In the genomic region with DNA sequence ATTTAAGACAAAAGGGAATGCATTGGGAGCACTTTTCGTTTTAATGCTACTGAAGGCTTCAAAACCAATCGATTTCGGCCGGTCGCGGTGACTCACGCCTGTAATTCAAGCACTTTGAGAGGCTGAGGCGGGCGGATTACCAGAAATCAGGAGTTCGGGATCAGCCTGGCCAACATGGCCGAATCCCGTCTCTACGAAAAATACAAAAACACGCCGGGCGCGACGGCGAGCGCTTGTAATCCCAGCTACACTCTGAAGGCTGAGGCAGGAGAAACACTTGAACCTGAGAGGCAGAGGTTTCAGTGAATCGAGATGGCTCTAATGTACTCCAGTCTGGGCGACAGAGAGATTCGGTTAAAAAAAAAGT, we compare ENCODE assay signal across 8 cellular contexts. TPM values are rescaled to one million over a fixed set of nuclear protein-coding genes. Genes with fewer than 3 reads are reported as not detected.
A peak's percentile ranks its signal among the peaks of the same experiment; 100 is the strongest.
DNase-seq lines count a peak whose midpoint lies in the region; ATAC-seq and TF ChIP-seq lines count a peak whose summit lies in the region.

No MANE protein-coding gene starts in this region.

- peak overlapping the region; percentile 92 to 98 (median 96) for H3K4me3 Mint-ChIP-seq in CD4-positive, alpha-beta memory T cell
- H3K4me3 Mint-ChIP-seq in IgD-negative memory B cell: peak overlapping the region; percentile 89 to 99 (median 97)
- H3K4me3 Mint-ChIP-seq in activated CD4-positive, alpha-beta memory T cell treated with anti-CD3 and anti-CD28 coated beads, Interleukin-2, amount 10 ng/mL, durations not matched to agents 7 days and 5 days: peak overlapping the region; percentile 93

- peak overlapping the region; percentile 82 to 87 for H3K4me3 ChIP-seq in CD4-positive, alpha-beta memory T cell (ENCODE audit: low read length in 2 of 2)
- H3K4me3 ChIP-seq in epithelial cell of esophagus (ENCODE audit: low read length) (peak overlapping the region; percentile 74), muscle layer of colon (ENCODE audit: low read depth in 1 of 2, low read length in 2 of 2) (peak overlapping the region; percentile 69 to 79), thymus (ENCODE audit: low read length) (peak overlapping the region; percentile 72)

- WGBS in thymus: under 1% methylated on average over 23 of the region's 23 CpGs

- POLR2A ChIA-PET in CD4-positive, alpha-beta memory T cell (lab: Charles Lee; ENCODE audit: partially characterized antibody): interaction anchor here (0.5 to 20.6 kb wide), 54 partner anchors 9 to 1872 kb away, joined by 3 to 1198 read pairs (median 12); partner anchors contain the start of genes ACOT13, HFE, HMGN4 and TDP2
- POLR2A ChIA-PET in activated CD4-positive, alpha-beta memory T cell treated with anti-CD3 and anti-CD28 coated beads, Interleukin-2, amount 10 ng/mL, durations not matched to agents 7 days and 5 days (lab: Charles Lee): interaction anchor here (0.6 to 22.9 kb wide), 54 partner anchors 9 to 1872 kb away, joined by 3 to 2531 read pairs (median 8); partner anchors contain the start of genes RIPOR2 and TRIM38

- CTCF ChIA-PET in CD4-positive, alpha-beta memory T cell (lab: Charles Lee; ENCODE audit: partially characterized antibody): interaction anchor here (0.8 to 11.6 kb wide), 10 partner anchors 11 to 1874 kb away, joined by 3 to 144 read pairs (median 4); a partner anchor contains a TSS
- CTCF ChIA-PET in activated CD4-positive, alpha-beta memory T cell treated with anti-CD3 and anti-CD28 coated beads, Interleukin-2, amount 10 ng/mL, durations not matched to agents 7 days and 5 days (lab: Charles Lee): interaction anchor here (1.2 to 7.7 kb wide), 4 partner anchors 11 to 28 kb away, joined by 4 to 100 read pairs (median 37); a partner anchor contains a TSS

- no peaks in the 10 kb centered on the region for H3K9me3 ChIP-seq in CD4-positive, alpha-beta memory T cell (ENCODE audit: control insufficient read depth in 1 of 2, low read length in 2 of 2)
- H3K9me3 ChIP-seq in muscle layer of colon (ENCODE audit: low read length) (no peaks in the 10 kb centered on the region), thymus (ENCODE audit: control insufficient read depth) (no peaks in the 10 kb centered on the region)

- H3K4me1 Mint-ChIP-seq in CD4-positive, alpha-beta memory T cell: peaks cover 18 to 63% (median 37%) of the 10 kb centered on the region in 4 donors
- peaks cover 6 to 18% (median 12%) of the 10 kb centered on the region in 3 donors for H3K4me1 Mint-ChIP-seq in IgD-negative memory B cell
- H3K4me1 Mint-ChIP-seq in activated CD4-positive, alpha-beta memory T cell treated with anti-CD3 and anti-CD28 coated beads, Interleukin-2, amount 10 ng/mL, durations not matched to agents 7 days and 5 days: peaks cover 70% of the 10 kb centered on the region

- peaks cover 34% of the 10 kb centered on the region for H3K4me1 ChIP-seq in CD4-positive, alpha-beta memory T cell (ENCODE audit: insufficient read depth, low read length)
- peaks cover 11% of the 10 kb centered on the region for H3K4me1 ChIP-seq in muscle layer of colon (ENCODE audit: insufficient read depth, low read length)
- H3K4me1 ChIP-seq in thymus (ENCODE audit: control insufficient read depth, insufficient read depth, low read length): peaks cover 5% of the 10 kb centered on the region

- no peaks in the 10 kb centered on the region for H3K27me3 ChIP-seq in CD4-positive, alpha-beta memory T cell (ENCODE audit: insufficient read depth, low read length)
- no peaks in the 10 kb centered on the region for H3K27me3 ChIP-seq in muscle layer of colon (ENCODE audit: control insufficient read depth in 1 of 2, insufficient read depth in 2 of 2, low read length in 2 of 2)
- H3K27me3 ChIP-seq in thymus (ENCODE audit: control insufficient read depth, insufficient read depth): no peaks in the 10 kb centered on the region

- TF ChIP-seq CTCF in epithelial cell of esophagus (IDR thresholded peaks at IDR 0.05; ENCODE audit: insufficient read depth, low read depth, low read length, missing control alignments): no peak

- intact Hi-C loops in CD4-positive, alpha-beta memory T cell (cut with micrococcal nuclease): loop anchor here (1.0 to 10.0 kb wide), 13 partner anchors 11 to 1871 kb away; partner anchors contain the start of gene TRIM38

- H3K27ac Mint-ChIP-seq in CD4-positive, alpha-beta memory T cell: peak overlapping the region; percentile 96 to 100 (median 100)
- peak overlapping the region; percentile 97 to 100 (median 99) for H3K27ac Mint-ChIP-seq in IgD-negative memory B cell
- H3K27ac Mint-ChIP-seq in activated CD4-positive, alpha-beta memory T cell treated with anti-CD3 and anti-CD28 coated beads, Interleukin-2, amount 10 ng/mL, durations not matched to agents 7 days and 5 days: peak overlapping the region; percentile 100

- H3K27ac ChIP-seq in CD4-positive, alpha-beta memory T cell (ENCODE audit: low read depth, low read length): peak overlapping the region; percentile 96
- H3K27ac ChIP-seq in muscle layer of colon (ENCODE audit: low read depth, low read length) (peak overlapping the region; percentile 87), thymus (ENCODE audit: low read depth) (peak overlapping the region; percentile 100)

- DNase-seq in CD4-positive, alpha-beta memory T cell: no peak
- peak; percentile 72 for DNase-seq in activated CD4-positive, alpha-beta memory T cell treated with anti-CD3 and anti-CD28 coated beads, Interleukin-2, amount 10 ng/mL, durations not matched to agents 7 days and 5 days
- DNase-seq in epithelial cell of esophagus (ENCODE audit: low read depth) (peak; percentile 73), HuH-7.5 (ENCODE audit: low spot score) (no peak)

- peak; percentile 9 for ATAC-seq in GM21381 (IDR thresholded peaks at IDR 0.05; ENCODE audit: unreplicated experiment)

- H3K9me3 Mint-ChIP-seq in CD4-positive, alpha-beta memory T cell: peaks cover 0 to 13% (median 0%) of the 10 kb centered on the region in 8 donors
- peaks cover 0 to 7% (median 2%) of the 10 kb centered on the region in 3 donors for H3K9me3 Mint-ChIP-seq in IgD-negative memory B cell
- H3K9me3 Mint-ChIP-seq in activated CD4-positive, alpha-beta memory T cell treated with anti-CD3 and anti-CD28 coated beads, Interleukin-2, amount 10 ng/mL, durations not matched to agents 7 days and 5 days: peaks cover 5% of the 10 kb centered on the region

- H3K36me3 ChIP-seq in CD4-positive, alpha-beta memory T cell (ENCODE audit: insufficient read depth, low read length): no peaks in the 10 kb centered on the region
- H3K36me3 ChIP-seq in muscle layer of colon (ENCODE audit: insufficient read depth, low read length) (no peaks in the 10 kb centered on the region), thymus (ENCODE audit: control insufficient read depth, insufficient read depth) (no peaks in the 10 kb centered on the region)

- peaks cover 0 to 14% of the 10 kb centered on the region in 2 donors for H3K36me3 Mint-ChIP-seq in CD4-positive, alpha-beta memory T cell
- H3K36me3 Mint-ChIP-seq in IgD-negative memory B cell: peaks cover 3% of the 10 kb centered on the region
- H3K36me3 Mint-ChIP-seq in activated CD4-positive, alpha-beta memory T cell treated with anti-CD3 and anti-CD28 coated beads, Interleukin-2, amount 10 ng/mL, durations not matched to agents 7 days and 5 days (ENCODE audit: low read depth): peaks cover 8% of the 10 kb centered on the region

- peak overlapping the region; percentile 59 for H3K9ac ChIP-seq in muscle layer of colon (ENCODE audit: low read length)

- peaks cover 0 to 1% of the 10 kb centered on the region in 2 donors for H3K27me3 Mint-ChIP-seq in CD4-positive, alpha-beta memory T cell
- no peaks in the 10 kb centered on the region for H3K27me3 Mint-ChIP-seq in IgD-negative memory B cell
- H3K27me3 Mint-ChIP-seq in activated CD4-positive, alpha-beta memory T cell treated with anti-CD3 and anti-CD28 coated beads, Interleukin-2, amount 10 ng/mL, durations not matched to agents 7 days and 5 days: no peaks in the 10 kb centered on the region

RNA-seq across cellular contexts. Expression of gene TRIM38, which starts 58.4 kb away (rescaled TPM):
- total RNA-seq in CD4-positive, alpha-beta memory T cell: 10 to 100 TPM; 37.7 TPM
- polyA plus RNA-seq in CD4-positive, alpha-beta memory T cell: 10 to 100 TPM in 1 of 2 donors, 1 to 10 TPM in 1; 4.5 to 10.0 TPM
- polyA plus RNA-seq in IgD-negative memory B cell (23.7 TPM), thymus (11.3 TPM)
- total RNA-seq in activated CD4-positive, alpha-beta memory T cell treated with anti-CD3 and anti-CD28 coated beads, Interleukin-2, amount 10 ng/mL, durations not matched to agents 7 days and 5 days: 10 to 100 TPM; 32.6 to 33.5 TPM

Comparison
In these comparisons a context has a peak if more than half of its experiments do, and no peak if none do; other contexts are left out.
1. DNase-seq: peak in activated CD4-positive, alpha-beta memory T cell treated with anti-CD3 and anti-CD28 coated beads, Interleukin-2, amount 10 ng/mL, durations not matched to agents 7 days and 5 days (single experiment) and epithelial cell of esophagus (single experiment); none in CD4-positive, alpha-beta memory T cell (0 of 5) and HuH-7.5 (single experiment).
2. Peak in every context shown above with its lines, with median percentiles within 50 percentile points of each other: H3K27ac ChIP-seq, H3K4me3 ChIP-seq, H3K27ac Mint-ChIP-seq and H3K4me3 Mint-ChIP-seq.